8 cellular contexts compared by ENCODE assay signal in the genomic region with DNA sequence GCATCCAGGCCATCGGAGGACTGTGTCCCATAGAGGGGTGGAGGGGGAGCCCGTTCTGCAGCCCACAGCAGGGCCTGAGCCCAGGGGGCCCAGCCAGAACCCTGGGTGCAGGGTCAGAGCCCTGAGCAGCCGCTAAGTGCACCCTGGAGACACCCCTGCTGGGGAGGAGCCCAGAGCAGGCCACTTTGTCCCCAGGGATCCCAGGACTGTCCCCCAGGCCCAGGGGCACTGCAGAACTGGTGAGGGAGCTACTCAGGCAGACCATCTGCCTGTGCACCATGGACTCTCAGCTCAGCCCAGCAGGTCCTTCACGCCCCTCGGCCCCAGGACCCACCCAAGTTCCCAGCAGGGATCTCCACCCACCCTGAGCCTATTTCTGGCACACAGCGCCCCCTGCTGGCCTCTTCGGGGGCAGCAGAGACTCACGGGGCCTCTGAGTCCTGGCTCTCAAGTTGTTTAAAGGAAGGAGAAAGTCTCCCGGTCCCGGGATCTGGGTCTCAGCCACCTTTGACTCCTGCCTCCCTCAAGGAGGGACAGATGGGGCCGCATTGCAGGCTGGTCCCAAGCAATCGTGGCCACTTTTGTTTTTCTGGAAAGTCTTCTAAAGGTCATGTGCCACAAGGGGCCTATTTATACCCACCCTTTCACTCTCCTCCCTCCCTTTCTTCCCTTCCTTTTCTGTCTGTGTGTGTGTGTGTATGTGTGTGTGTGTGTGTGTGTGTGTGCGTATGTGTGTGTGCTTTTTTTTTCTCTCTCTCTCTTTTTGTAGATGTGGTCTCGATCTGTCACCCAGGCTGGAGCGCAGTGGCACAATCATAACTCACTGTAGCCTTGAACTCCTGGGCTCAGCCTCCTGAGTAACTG.
DNase-seq lines count a peak whose midpoint lies in the region; ATAC-seq and TF ChIP-seq lines count a peak whose summit lies in the region.

No MANE protein-coding gene starts in this region.

- peak overlapping the region; percentile 62 for H3K27ac Mint-ChIP-seq in progenitor cell of endocrine pancreas

- H3K9ac ChIP-seq in GM23248: no peak overlapping the region

- H3K36me3 Mint-ChIP-seq in progenitor cell of endocrine pancreas (ENCODE audit: insufficient read depth): peaks cover 2% of the 10 kb centered on the region

- H3K9me3 Mint-ChIP-seq in progenitor cell of endocrine pancreas (ENCODE audit: low read depth): no peaks in the 10 kb centered on the region

- H3K4me1 ChIP-seq in GM23248 (ENCODE audit: insufficient read depth): no peaks in the 10 kb centered on the region

- H3K27me3 ChIP-seq in GM23248 (replicated peaks; ENCODE audit: insufficient read depth): no peaks in the 10 kb centered on the region; the same call in 1 of the 2 replicates

- WGBS in GM23248 (ENCODE audit: low coverage in 1 of 2, low lambda C conversion rate in 2 of 2, missing lambda C conversion rate in 2 of 2), 2 experiments: 20 to 32% methylated on average over 12 to 15 of the region's 15 CpGs

- in situ Hi-C loops in GM23248 (cut with MboI): no loop called here

- H3K9me3 ChIP-seq in GM23248 (ENCODE audit: low read depth): no peaks in the 10 kb centered on the region

- H3K4me2 ChIP-seq in GM23248 (ENCODE audit: unreplicated experiment): no peak overlapping the region

- no peaks in the 10 kb centered on the region for H3F3A ChIP-seq in GM23248 (ENCODE audit: insufficient read depth)

- DNase-seq in AG10803 (ENCODE audit: low read depth): peak; percentile 22
- DNase-seq in GM23248: peak; percentile 50
- DNase-seq in RKO (ENCODE audit: low spot score): peak; percentile 44
- DNase-seq in activated gamma-delta T cell (lab: John Stamatoyannopoulos, UW): peak; percentile 15
- DNase-seq in glomerular visceral epithelial cell (ENCODE audit: extremely low spot score): peak; percentile 57
- DNase-seq in progenitor cell of endocrine pancreas (ENCODE audit: low spot score, unreplicated experiment): peak; percentile 67
- no peak for DNase-seq in DMS79 treated with DMSO at 0.1 percent for 48 hours (lab: John Stamatoyannopoulos, UW)

- no peaks in the 10 kb centered on the region for H3K27me3 Mint-ChIP-seq in progenitor cell of endocrine pancreas

- no peaks in the 10 kb centered on the region for H3K9me2 ChIP-seq in GM23248 (ENCODE audit: insufficient read depth)

- H3K36me3 ChIP-seq in GM23248 (ENCODE audit: low read depth): no peaks in the 10 kb centered on the region

- H3K4me3 ChIP-seq in AG10803 (ENCODE audit: low read length) (no peak overlapping the region), GM23248 (no peak overlapping the region)

- TF ChIP-seq CTCF in AG10803 (conservative IDR thresholded peaks at IDR 0.05; ENCODE audit: low read length) (peak; percentile 75), progenitor cell of endocrine pancreas (IDR thresholded peaks at IDR 0.05; ENCODE audit: unreplicated experiment) (peak; percentile 92)

- ATAC-seq in HG02759 (IDR thresholded peaks at IDR 0.05; ENCODE audit: unreplicated experiment): no peak

- H3K79me2 ChIP-seq in GM23248 (ENCODE audit: insufficient read depth): no peaks in the 10 kb centered on the region

- no peak overlapping the region for H3K4me3 Mint-ChIP-seq in progenitor cell of endocrine pancreas (ENCODE audit: low read depth)

- H3K27ac ChIP-seq in GM23248: no peak overlapping the region

- no peaks in the 10 kb centered on the region for H4K20me1 ChIP-seq in GM23248 (ENCODE audit: insufficient read depth)

- no peaks in the 10 kb centered on the region for H3K4me1 Mint-ChIP-seq in progenitor cell of endocrine pancreas (ENCODE audit: low read depth)

- H2AFZ ChIP-seq in GM23248: no peak overlapping the region
